Comparison of ENCODE assay signal across 1 cellular context in the genomic region with DNA sequence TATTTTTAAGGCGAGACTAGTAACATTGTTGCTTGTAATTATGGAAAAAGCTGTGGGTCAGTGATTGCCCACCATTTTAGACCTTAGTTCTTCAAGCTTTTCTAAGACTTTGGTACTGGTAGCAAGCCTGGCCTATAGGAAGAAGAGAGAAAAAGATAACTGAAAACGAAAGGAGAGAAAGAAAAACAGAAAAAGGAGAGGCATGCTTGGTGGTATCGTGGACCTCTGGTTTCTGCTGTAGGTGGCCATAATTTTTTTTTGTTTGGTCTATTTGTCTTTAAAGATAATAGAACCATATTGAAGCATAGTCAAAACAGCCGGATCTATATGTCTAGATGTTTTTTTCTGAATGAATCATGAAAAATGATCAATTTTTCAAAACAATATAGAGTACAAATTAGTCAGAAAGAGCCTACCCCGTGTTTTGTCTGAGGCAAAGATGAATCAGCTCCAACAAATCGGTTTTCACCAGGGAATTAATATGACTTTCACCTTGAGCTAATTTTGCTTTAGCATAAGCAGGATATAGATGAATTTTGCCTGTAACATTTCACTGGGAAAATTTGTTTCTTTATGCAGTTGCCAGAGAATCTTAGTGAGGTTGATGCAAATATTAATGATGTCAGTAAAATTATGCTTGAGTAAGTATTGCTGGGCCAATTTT.
TF ChIP-seq lines count a peak whose summit lies in the region.

No MANE protein-coding gene starts in this region.

TF ChIP-seq in endothelial cell of umbilical vein, 7 proteins besides CTCF, POLR2A, EP300 and RAD21:
- TF ChIP-seq JUN (IDR thresholded peaks at IDR 0.05; ENCODE audit: borderline replicate concordance, insufficient read depth, insufficient read length, low read depth), result peak; percentile 9
- no peak for TF ChIP-seq FOS (IDR thresholded peaks at IDR 0.05; ENCODE audit: borderline replicate concordance, insufficient read depth, low read length)
- TF ChIP-seq GATA2 (IDR thresholded peaks at IDR 0.05; ENCODE audit: insufficient read depth, insufficient read length, low read depth, low read length), result no peak
- no peak for TF ChIP-seq MAX (IDR thresholded peaks at IDR 0.05; ENCODE audit: insufficient read depth, insufficient read length)
- TF ChIP-seq POLR2AphosphoS5 (IDR thresholded peaks at IDR 0.05; ENCODE audit: insufficient read depth, low read depth, low read length), result no peak
- no peak for TF ChIP-seq MYC (IDR thresholded peaks at IDR 0.05; ENCODE audit: low read depth, low read length)
- TF ChIP-seq EZH2 (IDR thresholded peaks at IDR 0.05; ENCODE audit: borderline replicate concordance, low read depth, low read length, severe bottlenecking), result no peak
